9 cellular contexts compared by ENCODE assay signal in genomic region chr13:33918199-33918932, GRCh38.
DNase-seq lines count a peak whose midpoint lies in the region; ATAC-seq and TF ChIP-seq lines count a peak whose summit lies in the region.
"Had no signal": no experiment of that assay in that cellular context is flagged by ENCODE, and none has a peak within 500 bp of the region (broad histone marks: within the 10 kb centered on the region; RNA-seq: fewer than 3 reads in every experiment).

No MANE protein-coding gene starts in this region.

- ATAC-seq in left cardiac atrium (peak; percentile 45 to 55), upper lobe of right lung (peak; percentile 49), GM18519 (IDR thresholded peaks at IDR 0.05; ENCODE audit: low FRiP score, unreplicated experiment) (no peak)

- no peak overlapping the region for H3K4me3 ChIP-seq in fibroblast of the aortic adventitia (ENCODE audit: low read depth, low read length)
- H3K4me3 ChIP-seq in upper lobe of right lung = no peak overlapping the region
- no peak overlapping the region for H3K4me3 ChIP-seq in esophagus squamous epithelium

- no peaks in the 10 kb centered on the region for H3K36me3 ChIP-seq in upper lobe of right lung
- no peaks in the 10 kb centered on the region for H3K36me3 ChIP-seq in esophagus squamous epithelium

- H3K4me1 ChIP-seq in upper lobe of right lung (no peaks in the 10 kb centered on the region), esophagus squamous epithelium (no peaks in the 10 kb centered on the region)

- intact Hi-C loops in left cardiac atrium (cut with DNase I) (no loop called here), cardiac septum (cut with DNase I) (no loop called here), upper lobe of right lung (cut with DNase I) (no loop called here), esophagus squamous epithelium (cut with DNase I) (no loop called here)

- no peaks in the 10 kb centered on the region for H3K27me3 ChIP-seq in upper lobe of right lung
- no peaks in the 10 kb centered on the region for H3K27me3 ChIP-seq in esophagus squamous epithelium

- WGBS in esophagus squamous epithelium, 2 donors = 18 to 33% methylated on average over 6 of the region's 7 CpGs

- TF ChIP-seq CTCF in fibroblast of the aortic adventitia (IDR thresholded peaks at IDR 0.05; ENCODE audit: insufficient read depth, low read length) (no peak), upper lobe of right lung (IDR thresholded peaks at IDR 0.05) (no peak), esophagus squamous epithelium (IDR thresholded peaks at IDR 0.05) (no peak)

- no peak overlapping the region for H3K27ac ChIP-seq in upper lobe of right lung
- no peak overlapping the region for H3K27ac ChIP-seq in esophagus squamous epithelium

- H3K9me3 ChIP-seq in upper lobe of right lung (no peaks in the 10 kb centered on the region), esophagus squamous epithelium (no peaks in the 10 kb centered on the region)

- DNase-seq in left cardiac atrium (peak; percentile 24), cardiac septum (ENCODE audit: low spot score) (no peak), RPMI7951 (ENCODE audit: low read depth) (peak; percentile 75), fibroblast of the aortic adventitia (ENCODE audit: low read depth) (peak; percentile 85), upper lobe of right lung (no peak), activated gamma-delta T cell treated with Interleukin-2 at 50 U/mL for 16 hours (no peak), esophagus squamous epithelium (lab: John Stamatoyannopoulos, UW) (no peak)
- DNase-seq: effector CD8-positive, alpha-beta T cell had no signal

- TF ChIP-seq POLR2A in esophagus squamous epithelium (IDR thresholded peaks at IDR 0.05) = no peak

Comparison
In these comparisons a context has a peak if more than half of its experiments do, and no peak if none do; other contexts are left out.
1. DNase-seq: peak in left cardiac atrium (single experiment), RPMI7951 (single experiment) and fibroblast of the aortic adventitia (single experiment); none in cardiac septum (single experiment), upper lobe of right lung (single experiment), activated gamma-delta T cell treated with Interleukin-2 at 50 U/mL for 16 hours (single experiment) and esophagus squamous epithelium (single experiment).